ENCODE assay signal across 7 cellular contexts in genomic region chr14:105648609-105649535, GRCh38.
A peak's percentile ranks its signal among the peaks of the same experiment; 100 is the strongest.
DNase-seq lines count a peak whose midpoint lies in the region; ATAC-seq and TF ChIP-seq lines count a peak whose summit lies in the region.
"Not testable (repeated sequence)": the region's sequence is repeated elsewhere in the genome, so short reads cannot be mapped to it uniquely, and the experiment has no call there.

No MANE protein-coding gene starts in this region.

- not testable (repeated sequence) for H3K36me3 ChIP-seq in RWPE2 (ENCODE audit: low read depth)

- intact Hi-C loops in Right ventricle myocardium inferior (cut with DNase I): not testable (repeated sequence)

- peak overlapping the region; percentile 65 to 98 (median 92) for H3K4me3 Mint-ChIP-seq in naive B cell
- H3K4me3 Mint-ChIP-seq in stimulated activated naive CD8-positive, alpha-beta T cell treated with anti-CD3 and anti-CD28 coated beads, Interleukin-15, Interleukin-2, amounts not matched to agents 100 ng/mL and 50 ng/mL, for 24 hours: not testable (repeated sequence)

- not testable (repeated sequence) for H3K27me3 ChIP-seq in RWPE2 (ENCODE audit: insufficient read depth, poor library complexity, severe bottlenecking)

- H3K27ac Mint-ChIP-seq in naive B cell: peak overlapping the region; percentile 88 to 98 (median 95)
- H3K27ac Mint-ChIP-seq in stimulated activated naive CD8-positive, alpha-beta T cell treated with anti-CD3 and anti-CD28 coated beads, Interleukin-15, Interleukin-2, amounts not matched to agents 100 ng/mL and 50 ng/mL, for 24 hours: peak overlapping the region; percentile 26

- in situ Hi-C loops in G401 (cut with HindIII; ENCODE audit: low sequenced_read_pairs): loop anchor here (25.0 kb wide), 1 partner anchor 88 kb away; no protein-coding TSS in a partner anchor

- H3K9me3 ChIP-seq in RWPE2 (ENCODE audit: severe bottlenecking): not testable (repeated sequence)

- H3K9me3 Mint-ChIP-seq in naive B cell; stimulated activated naive CD8-positive, alpha-beta T cell treated with anti-CD3 and anti-CD28 coated beads, Interleukin-15, Interleukin-2, amounts not matched to agents 100 ng/mL and 50 ng/mL, for 24 hours: not testable (repeated sequence)

- not testable (repeated sequence) for H3K27me3 Mint-ChIP-seq in naive B cell; stimulated activated naive CD8-positive, alpha-beta T cell treated with anti-CD3 and anti-CD28 coated beads, Interleukin-15, Interleukin-2, amounts not matched to agents 100 ng/mL and 50 ng/mL, for 24 hours

- H3K4me1 Mint-ChIP-seq in naive B cell: peaks cover 39 to 43% (median 43%) of the 10 kb centered on the region in 3 donors
- not testable (repeated sequence) for H3K4me1 Mint-ChIP-seq in stimulated activated naive CD8-positive, alpha-beta T cell treated with anti-CD3 and anti-CD28 coated beads, Interleukin-15, Interleukin-2, amounts not matched to agents 100 ng/mL and 50 ng/mL, for 24 hours (ENCODE audit: low read depth)

- TF ChIP-seq CTCF in RWPE2 (IDR thresholded peaks at IDR 0.05; ENCODE audit: poor library complexity, severe bottlenecking): not testable (repeated sequence)

- not testable (repeated sequence) for ATAC-seq in RWPE2 (ENCODE audit: low read depth); naive B cell (ENCODE audit: low read depth in 2 of 2)
- ATAC-seq in Right ventricle myocardium inferior: peak; percentile 32

- peak; percentile 62 for DNase-seq in G401 (ENCODE audit: low spot score)
- DNase-seq in RWPE2 (ENCODE audit: low spot score): peak; percentile 62
- DNase-seq in cerebellar cortex (ENCODE audit: low spot score): peak; percentile 44
- DNase-seq in Right ventricle myocardium inferior (ENCODE audit: missing footprints); naive B cell: not testable (repeated sequence)

- peaks cover 0 to 29% of the 10 kb centered on the region in 2 donors for H3K36me3 Mint-ChIP-seq in naive B cell
- H3K36me3 Mint-ChIP-seq in stimulated activated naive CD8-positive, alpha-beta T cell treated with anti-CD3 and anti-CD28 coated beads, Interleukin-15, Interleukin-2, amounts not matched to agents 100 ng/mL and 50 ng/mL, for 24 hours (ENCODE audit: low read depth): not testable (repeated sequence)

- H3K4me1 ChIP-seq in RWPE2 (ENCODE audit: insufficient read depth, poor library complexity, severe bottlenecking): not testable (repeated sequence)

- not testable (repeated sequence) for TF ChIP-seq EP300 in Ishikawa (IDR thresholded peaks at IDR 0.05; ENCODE audit: borderline replicate concordance)

- H3K27ac ChIP-seq in RWPE2 (ENCODE audit: poor library complexity, severe bottlenecking): not testable (repeated sequence)

- not testable (repeated sequence) for H3K4me3 ChIP-seq in RWPE2 (ENCODE audit: severe bottlenecking)

- not testable (repeated sequence) for TF ChIP-seq RAD21 in Ishikawa (IDR thresholded peaks at IDR 0.05; ENCODE audit: low read depth)

TF ChIP-seq in Ishikawa, 13 proteins besides CTCF, POLR2A, EP300 and RAD21:
- 0 out of 2 replicates have a peak, but pooled peaks have one; percentile 27 for TF ChIP-seq NFIC (IDR thresholded peaks at IDR 0.05)
TF ChIP-seq in Ishikawa: peak in this region for 1; not testable (repeated sequence) for 12.
